In the genomic region with DNA sequence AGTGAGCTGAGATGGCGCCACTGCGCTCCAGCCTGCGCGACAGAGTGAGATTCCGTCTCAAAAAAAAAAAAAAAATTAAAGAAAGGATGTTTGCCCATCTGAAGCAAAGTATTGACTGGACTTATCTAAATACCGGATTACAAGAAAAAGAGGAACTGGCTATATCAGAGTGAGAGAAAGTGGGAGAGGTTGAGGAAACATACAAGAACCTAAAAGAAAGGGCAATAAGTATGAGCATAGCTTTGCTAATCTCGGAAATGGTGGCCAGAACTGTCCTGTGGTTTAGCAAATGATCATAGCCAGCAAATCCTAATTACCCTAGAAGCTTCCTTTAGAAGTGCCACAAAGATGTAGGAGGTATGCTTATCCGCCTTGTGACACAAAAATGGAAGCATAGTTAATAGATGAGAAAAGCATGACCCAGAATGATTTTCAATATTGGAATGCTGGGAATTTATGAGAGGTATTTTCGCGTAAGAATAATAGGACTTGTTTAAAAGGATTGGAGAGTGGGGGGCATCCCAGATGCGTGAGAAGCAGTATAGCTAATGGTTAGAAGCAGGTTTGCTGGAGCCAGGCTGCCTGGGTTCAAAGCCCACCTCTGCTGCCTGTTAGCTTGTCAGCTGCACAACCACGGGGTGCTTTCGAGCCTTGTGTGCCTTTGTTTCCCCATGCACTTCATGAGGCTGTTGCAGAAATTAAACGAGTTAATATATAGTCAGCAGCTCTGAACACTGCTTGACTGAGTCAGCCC, we compare ENCODE assay signal across 8 cellular contexts. TPM values are rescaled to one million over a fixed set of nuclear protein-coding genes. Genes with fewer than 3 reads are reported as not detected.
DNase-seq lines count a peak whose midpoint lies in the region; ATAC-seq and TF ChIP-seq lines count a peak whose summit lies in the region.

No MANE protein-coding gene starts in this region.

- H3K9ac ChIP-seq in KMS-11: peak overlapping the region; percentile 92; the same call in 1 of the 2 replicates

- H3K4me3 ChIP-seq in KMS-11 (IDR thresholded peaks at IDR 0.05; ENCODE audit: insufficient read depth, low read depth, low read length) (no peak overlapping the region), adrenal gland (peak overlapping the region in 2 of 4 donors; percentile 65 to 89), thymus (ENCODE audit: low read length) (peak overlapping the region; percentile 89)

- peak overlapping the region; percentile 68 for H2AFZ ChIP-seq in KMS-11 (ENCODE audit: low read depth)

- H4K20me1 ChIP-seq in KMS-11 (ENCODE audit: insufficient read depth): no peaks in the 10 kb centered on the region

- 72 to 78% (median 76%) methylated on average over 14 of the region's 14 CpGs for WGBS in adrenal gland, 4 donors
- 79% methylated on average over 14 of the region's 14 CpGs for WGBS in thymus

- ATAC-seq in GM19463 (IDR thresholded peaks at IDR 0.05; ENCODE audit: unreplicated experiment): no peak

- DNase-seq in adrenal gland (peak in 2 of 7 donors; percentile 29 to 55), kidney tubule cell (ENCODE audit: low spot score) (peak; percentile 91), NCI-H510A treated with DMSO at 0.1 percent for 48 hours (lab: John Stamatoyannopoulos, UW) (no peak)
- DNase-seq in effector CD8-positive, alpha-beta T cell (lab: John Stamatoyannopoulos, UW): no peak

- peaks cover 49% of the 10 kb centered on the region for H3K79me2 ChIP-seq in KMS-11 (ENCODE audit: insufficient read depth, low read depth)

- no peak for TF ChIP-seq POLR2A in adrenal gland (IDR thresholded peaks at IDR 0.05)

- no peak for TF ChIP-seq CTCF in C4-2B (conservative IDR thresholded peaks at IDR 0.05)
- no peak for TF ChIP-seq CTCF in KMS-11 (conservative IDR thresholded peaks at IDR 0.05; ENCODE audit: low read depth, low read length)
- TF ChIP-seq CTCF in adrenal gland (IDR thresholded peaks at IDR 0.05): no peak

- peak overlapping the region; percentile 92 for H3K27ac ChIP-seq in C4-2B
- peak overlapping the region; percentile 68 for H3K27ac ChIP-seq in KMS-11
- peak overlapping the region in 3 of 5 donors; percentile 86 to 94 (median 86) for H3K27ac ChIP-seq in adrenal gland
- H3K27ac ChIP-seq in thymus (ENCODE audit: low read depth): no peak overlapping the region

- peaks cover 18% of the 10 kb centered on the region for H3K4me1 ChIP-seq in KMS-11 (ENCODE audit: low read depth, poor library complexity, severe bottlenecking)
- peaks cover 7 to 27% of the 10 kb centered on the region in 2 donors for H3K4me1 ChIP-seq in adrenal gland (replicated peaks in 1 of 2)
- H3K4me1 ChIP-seq in thymus (ENCODE audit: control insufficient read depth, insufficient read depth, low read length): peaks cover 10% of the 10 kb centered on the region

- no peaks in the 10 kb centered on the region for H3K27me3 ChIP-seq in KMS-11 (ENCODE audit: insufficient read depth, low read depth)
- H3K27me3 ChIP-seq in adrenal gland: no peaks in the 10 kb centered on the region
- H3K27me3 ChIP-seq in thymus (ENCODE audit: control insufficient read depth, insufficient read depth): no peaks in the 10 kb centered on the region

- intact Hi-C loops in adrenal gland (cut with DNase I): loop anchor here in 1 of 2 donors (10.0 kb wide), 1 partner anchor 52 kb away; a partner anchor contains a TSS

- H3K4me2 ChIP-seq in KMS-11: peak overlapping the region; percentile 74

- H3K36me3 ChIP-seq in KMS-11 (ENCODE audit: insufficient read depth) (peaks cover 8% of the 10 kb centered on the region; the same call in 1 of the 2 replicates), adrenal gland (replicated peaks in 1 of 2) (no peaks in the 10 kb centered on the region), thymus (ENCODE audit: control insufficient read depth, insufficient read depth) (peaks cover 3% of the 10 kb centered on the region)

- H3K9me3 ChIP-seq in adrenal gland (replicated peaks in 1 of 3) (no peaks in the 10 kb centered on the region), thymus (ENCODE audit: control insufficient read depth) (no peaks in the 10 kb centered on the region)

RNA-seq across cellular contexts. Expression of a gene that starts 1.2 kb away (rescaled TPM):
- 100 to 1,000 TPM in 1 of 8 donors, 10 to 100 TPM in 7; 15.2 to 134 (median 29.9) TPM for total RNA-seq in adrenal gland
- polyA plus RNA-seq in adrenal gland (100 to 1,000 TPM in 1 of 3 donors, 10 to 100 TPM in 2; 25.9 to 196 (median 33.8) TPM), thymus (32.0 TPM)

RNA-seq across cellular contexts. Expression of a gene that starts 38.6 kb away (rescaled TPM):
- under 1 TPM in 1 of 8 donors, not detected in 7; 0.28 TPM for total RNA-seq in adrenal gland
- polyA plus RNA-seq in adrenal gland (under 1 TPM in 1 of 3 donors, not detected in 2; 0.07 TPM), thymus (0.14 TPM)

RNA-seq across cellular contexts. Expression of a gene that starts 55.6 kb away (rescaled TPM):
- total RNA-seq in adrenal gland: 100 to 1,000 TPM in 2 of 8 donors, 10 to 100 TPM in 6; 33.7 to 145 (median 80.6) TPM
- 10 to 100 TPM; 17.2 to 63.0 (median 18.1) TPM for polyA plus RNA-seq in adrenal gland
- polyA plus RNA-seq in thymus: 22.0 TPM
